Comparison of ENCODE assay signal across 16 cellular contexts in the genomic region with DNA sequence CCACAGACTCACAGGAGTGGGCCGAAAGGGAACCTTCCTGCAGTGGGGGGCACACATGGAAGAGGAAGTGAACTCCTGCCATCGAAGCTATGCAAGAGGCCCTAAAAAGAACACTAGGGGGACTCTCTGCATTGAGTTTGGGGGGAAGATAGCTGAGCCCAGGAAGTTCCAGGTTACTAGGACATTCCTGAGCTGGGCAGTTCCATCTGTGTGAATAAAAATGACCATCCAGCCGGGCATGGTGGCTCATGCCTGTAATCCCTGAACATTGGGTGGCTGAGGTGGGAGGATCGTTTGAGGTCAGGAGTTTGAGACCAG.
DNase-seq lines count a peak whose midpoint lies in the region; ATAC-seq and TF ChIP-seq lines count a peak whose summit lies in the region.
"Had no signal": no experiment of that assay in that cellular context is flagged by ENCODE, and none has a peak within 500 bp of the region (broad histone marks: within the 10 kb centered on the region; RNA-seq: fewer than 3 reads in every experiment).

No MANE protein-coding gene starts in this region.

- peaks cover 4% of the 10 kb centered on the region for H3K4me1 ChIP-seq in right cardiac atrium (ENCODE audit: control insufficient read depth, insufficient read depth, low read length)
- H3K4me1 ChIP-seq in SK-N-SH (ENCODE audit: control insufficient read depth in 1 of 2, insufficient read depth in 2 of 2, low read depth in 1 of 2, low read length in 1 of 2) = peaks cover 29 to 41% of the 10 kb centered on the region in 2 experiments

- TF ChIP-seq CTCF in SK-N-SH (IDR thresholded peaks at IDR 0.05) (peak; percentile 49), fibroblast of the aortic adventitia (IDR thresholded peaks at IDR 0.05; ENCODE audit: insufficient read depth, low read length) (peak; percentile 59), type B pancreatic cell (conservative IDR thresholded peaks at IDR 0.05) (peak; percentile 32)

- no peak overlapping the region for H3K4me3 ChIP-seq in right cardiac atrium (ENCODE audit: low read length)
- 0 out of 4 replicates have a peak overlapping the region, but pooled peaks of 1 of the 2 experiments have one; percentile 8 for H3K4me3 ChIP-seq in SK-N-SH (ENCODE audit: low read depth in 2 of 2, low read length in 1 of 2)
- H3K4me3 ChIP-seq in fibroblast of the aortic adventitia (ENCODE audit: low read depth, low read length) = no peak overlapping the region
- H3K4me3 ChIP-seq: left lung, vagina had no signal

- POLR2A ChIA-PET in SK-N-SH (lab: Yijun Ruan, JAX) = interaction anchor here (0.6 to 1.5 kb wide), 3 partner anchors 26 to 212 kb away, joined by 3 to 4 read pairs (median 3); a partner anchor contains a TSS

- ATAC-seq in right cardiac atrium (no peak), left ventricle myocardium superior (no peak)
- ATAC-seq: T-helper 17 cell had no signal

- H3K9me3 ChIP-seq in right cardiac atrium (ENCODE audit: control insufficient read depth, low read length) = no peaks in the 10 kb centered on the region
- H3K9me3 ChIP-seq in SK-N-SH = no peaks in the 10 kb centered on the region
- H3K9me3 ChIP-seq: vagina had no signal

- TF ChIP-seq RAD21 in SK-N-SH (IDR thresholded peaks at IDR 0.05; ENCODE audit: low read length) = peak; percentile 62

- peak overlapping the region; percentile 59 for H3K27ac Mint-ChIP-seq in type B pancreatic cell
- H3K27ac Mint-ChIP-seq: activated CD4-positive, alpha-beta memory T cell treated with anti-CD3 and anti-CD28 coated beads for 36 hours; activated naive CD4-positive, alpha-beta T cell treated with anti-CD3 and anti-CD28 coated beads for 36 hours; dendritic cell treated with granulocyte-macrophage colony-stimulating factor and Interleukin-4, amounts not matched to agents 40 ng/mL and 50 ng/mL, for 4 days; T-helper 17 cell had no signal

- H3K9me3 Mint-ChIP-seq in type B pancreatic cell = peaks cover 9% of the 10 kb centered on the region

- no peak for TF ChIP-seq EP300 in SK-N-SH (IDR thresholded peaks at IDR 0.05; ENCODE audit: borderline replicate concordance in 1 of 2, low read depth in 1 of 2, low read length in 1 of 2)

- H3K27me3 ChIP-seq in right cardiac atrium (ENCODE audit: control insufficient read depth, insufficient read depth) = no peaks in the 10 kb centered on the region
- no peaks in the 10 kb centered on the region for H3K27me3 ChIP-seq in SK-N-SH (ENCODE audit: insufficient read depth)
- H3K27me3 ChIP-seq: left lung, vagina had no signal

- H3K4me3 Mint-ChIP-seq in type B pancreatic cell = no peak overlapping the region
- H3K4me3 Mint-ChIP-seq: activated CD4-positive, alpha-beta memory T cell treated with anti-CD3 and anti-CD28 coated beads for 36 hours; activated naive CD4-positive, alpha-beta T cell treated with anti-CD3 and anti-CD28 coated beads for 36 hours; dendritic cell treated with granulocyte-macrophage colony-stimulating factor and Interleukin-4, amounts not matched to agents 40 ng/mL and 50 ng/mL, for 4 days; T-helper 17 cell had no signal

- peaks cover 16% of the 10 kb centered on the region for H3K36me3 Mint-ChIP-seq in type B pancreatic cell

- intact Hi-C loops in right cardiac atrium (cut with DNase I) = no loop called here
- intact Hi-C loops in left ventricle myocardium superior (cut with micrococcal nuclease) = no loop called here

- H3K27ac ChIP-seq in right cardiac atrium (ENCODE audit: low read length) = peak overlapping the region; percentile 28
- H3K27ac ChIP-seq in SK-N-SH (ENCODE audit: low read depth in 2 of 2, low read length in 1 of 2) = peak overlapping the region; percentile 48 to 89; a peak in 3 of 4 replicates
- H3K27ac ChIP-seq: left lung, vagina had no signal

- H3K79me2 ChIP-seq in SK-N-SH (ENCODE audit: insufficient read depth) = no peaks in the 10 kb centered on the region

- H4K20me1 ChIP-seq in SK-N-SH (ENCODE audit: insufficient read depth) = no peaks in the 10 kb centered on the region

- peaks cover 43% of the 10 kb centered on the region for H3K4me1 Mint-ChIP-seq in type B pancreatic cell (ENCODE audit: unreplicated experiment)
- H3K4me1 Mint-ChIP-seq: T-helper 17 cell had no signal

- H3F3A ChIP-seq in SK-N-SH (replicated peaks; ENCODE audit: insufficient read depth) = peaks cover 16% of the 10 kb centered on the region

- H3K9me2 ChIP-seq in SK-N-SH = no peaks in the 10 kb centered on the region

- peak overlapping the region; percentile 73 for H3K4me2 ChIP-seq in SK-N-SH

- 51% methylated on average over 4 of the region's 4 CpGs for whole genome bisulfite sequencing in right cardiac atrium
- 36% methylated on average over 4 of the region's 4 CpGs for WGBS in SK-N-SH (ENCODE audit: low lambda C conversion rate)

- peak overlapping the region; percentile 44; the same call in 1 of the 2 replicates for H3K9ac ChIP-seq in SK-N-SH

- H2AFZ ChIP-seq in SK-N-SH (ENCODE audit: low read depth) = peak overlapping the region; percentile 75; the same call in 1 of the 2 replicates

- no peaks in the 10 kb centered on the region for H3K36me3 ChIP-seq in SK-N-SH (replicated peaks in 1 of 2; ENCODE audit: control insufficient read depth in 1 of 2, insufficient read depth in 2 of 2, low read length in 1 of 2)
- H3K36me3 ChIP-seq: left lung, vagina had no signal

- peaks cover 6% of the 10 kb centered on the region for H3K27me3 Mint-ChIP-seq in type B pancreatic cell

- CTCF ChIA-PET in SK-N-SH (lab: Yijun Ruan, JAX) = interaction anchor here (0.7 to 2.3 kb wide), 7 partner anchors 11 to 232 kb away, joined by 3 to 7 read pairs (median 3); no protein-coding TSS in a partner anchor

- DNase-seq in right cardiac atrium (no peak), left ventricle myocardium superior (no peak), SK-N-SH (no peak), fibroblast of the aortic adventitia (ENCODE audit: low read depth) (peak; percentile 54), type B pancreatic cell (ENCODE audit: extremely low spot score, unreplicated experiment) (no peak), HuH-7 (ENCODE audit: low spot score) (no peak), H4 (ENCODE audit: low spot score) (no peak)
- DNase-seq in stimulated activated CD8-positive, alpha-beta memory T cell treated with anti-CD3 and anti-CD28 coated beads, Interleukin-4, amount 100 ng/mL, for 48 hours = no peak
- DNase-seq: activated CD4-positive, alpha-beta memory T cell treated with anti-CD3 and anti-CD28 coated beads for 36 hours; activated naive CD4-positive, alpha-beta T cell treated with anti-CD3 and anti-CD28 coated beads for 36 hours; KG1; left lung; NCI-H2029; T-helper 17 cell had no signal

TF ChIP-seq in SK-N-SH, 30 proteins besides CTCF, POLR2A, EP300 and RAD21:
- TF ChIP-seq SMC3 (IDR thresholded peaks at IDR 0.05; ENCODE audit: low read depth, low read length) (peak; percentile 30; the same call in 1 of the 2 replicates), NRF1 (IDR thresholded peaks at IDR 0.05; ENCODE audit: low read depth, low read length) (no peak), GABPA (IDR thresholded peaks at IDR 0.05; ENCODE audit: low read depth) (no peak), FOSL2 (IDR thresholded peaks at IDR 0.05; ENCODE audit: borderline replicate concordance, low read depth) (no peak), TEAD4 (IDR thresholded peaks at IDR 0.05; ENCODE audit: borderline replicate concordance, insufficient read depth) (no peak), YY1 (IDR thresholded peaks at IDR 0.05; ENCODE audit: low read depth) (no peak), RXRA (IDR thresholded peaks at IDR 0.05; ENCODE audit: borderline replicate concordance, low read depth) (no peak)
